8 cellular contexts compared by ENCODE assay signal in the genomic region with DNA sequence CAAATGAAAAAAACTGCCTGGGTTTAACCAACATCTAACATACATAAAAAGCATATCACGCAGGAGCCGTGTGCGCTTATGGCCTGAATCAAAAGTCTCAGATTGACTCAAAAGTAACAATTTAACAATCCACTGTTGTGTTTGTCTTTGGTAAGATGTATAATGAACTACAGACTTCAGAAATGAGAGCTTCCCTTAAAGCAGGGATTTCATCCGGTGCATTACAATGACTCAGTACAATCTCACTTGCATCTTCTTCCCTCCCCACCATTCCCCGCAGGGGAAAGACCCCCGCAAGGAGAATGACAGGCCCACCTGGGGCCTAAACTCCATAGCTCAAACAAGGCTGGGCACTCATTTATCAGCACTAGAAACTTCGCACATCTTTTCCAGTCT. TPM values are rescaled to one million over a fixed set of nuclear protein-coding genes. Genes with fewer than 3 reads are reported as not detected.
DNase-seq lines count a peak whose midpoint lies in the region; ATAC-seq and TF ChIP-seq lines count a peak whose summit lies in the region.

No MANE protein-coding gene starts in this region.

- H3K27me3 ChIP-seq in BLaER1: no peaks in the 10 kb centered on the region
- no peaks in the 10 kb centered on the region for H3K27me3 ChIP-seq in WERI-Rb-1 (ENCODE audit: insufficient read depth, low read depth, severe bottlenecking)

- ATAC-seq in GM19023 (IDR thresholded peaks at IDR 0.05; ENCODE audit: unreplicated experiment): peak; percentile 28
- peak; percentile 29 for ATAC-seq in HG03159 (IDR thresholded peaks at IDR 0.05; ENCODE audit: unreplicated experiment)
- ATAC-seq in HG03025 (IDR thresholded peaks at IDR 0.05; ENCODE audit: low FRiP score, unreplicated experiment): no peak

- H3K27ac ChIP-seq in BLaER1 (peak overlapping the region; percentile 95), WERI-Rb-1 (peak overlapping the region; percentile 89)

- H4K20me1 ChIP-seq in BLaER1: peaks cover 56% of the 10 kb centered on the region

- peak overlapping the region; percentile 91 for H3K9ac ChIP-seq in BLaER1

- H3K4me2 ChIP-seq in BLaER1: peak overlapping the region; percentile 91

- peak overlapping the region; percentile 96 for H3K4me3 ChIP-seq in BLaER1
- peak overlapping the region; percentile 75 for H3K4me3 ChIP-seq in WERI-Rb-1 (ENCODE audit: low read depth, low read length)
- H3K4me3 ChIP-seq in fibroblast of the aortic adventitia (ENCODE audit: low read depth, low read length): peak overlapping the region; percentile 84
- H3K4me3 ChIP-seq in retinal pigment epithelial cell (ENCODE audit: low read length): peak overlapping the region; percentile 78

- DNase-seq in WERI-Rb-1 (no peak), fibroblast of the aortic adventitia (ENCODE audit: low read depth) (peak; percentile 44), retinal pigment epithelial cell (ENCODE audit: low read depth) (no peak), NCI-H526 (lab: John Stamatoyannopoulos, UW) (no peak)

- no peak for TF ChIP-seq CTCF in WERI-Rb-1 (IDR thresholded peaks at IDR 0.05; ENCODE audit: low read depth, low read length)
- TF ChIP-seq CTCF in fibroblast of the aortic adventitia (IDR thresholded peaks at IDR 0.05; ENCODE audit: insufficient read depth, low read length): no peak
- no peak for TF ChIP-seq CTCF in retinal pigment epithelial cell (conservative IDR thresholded peaks at IDR 0.05; ENCODE audit: low read depth, low read length)

- peaks cover 4% of the 10 kb centered on the region; the same call in 1 of the 2 replicates for H3K9me3 ChIP-seq in BLaER1
- H3K9me3 ChIP-seq in WERI-Rb-1 (ENCODE audit: severe bottlenecking): no peaks in the 10 kb centered on the region

- H3K36me3 ChIP-seq in BLaER1 (peaks cover 31% of the 10 kb centered on the region), WERI-Rb-1 (peaks cover 37% of the 10 kb centered on the region)

- peaks cover 31% of the 10 kb centered on the region for H3K4me1 ChIP-seq in BLaER1

RNA-seq across cellular contexts. Expression of gene ZFR, which starts 1.4 kb away (rescaled TPM):
- total RNA-seq in fibroblast of the aortic adventitia (ENCODE audit: low replicate concordance): 61.2 and 118 TPM in 2 replicates
